ENCODE assay signal across 16 cellular contexts in the genomic region with DNA sequence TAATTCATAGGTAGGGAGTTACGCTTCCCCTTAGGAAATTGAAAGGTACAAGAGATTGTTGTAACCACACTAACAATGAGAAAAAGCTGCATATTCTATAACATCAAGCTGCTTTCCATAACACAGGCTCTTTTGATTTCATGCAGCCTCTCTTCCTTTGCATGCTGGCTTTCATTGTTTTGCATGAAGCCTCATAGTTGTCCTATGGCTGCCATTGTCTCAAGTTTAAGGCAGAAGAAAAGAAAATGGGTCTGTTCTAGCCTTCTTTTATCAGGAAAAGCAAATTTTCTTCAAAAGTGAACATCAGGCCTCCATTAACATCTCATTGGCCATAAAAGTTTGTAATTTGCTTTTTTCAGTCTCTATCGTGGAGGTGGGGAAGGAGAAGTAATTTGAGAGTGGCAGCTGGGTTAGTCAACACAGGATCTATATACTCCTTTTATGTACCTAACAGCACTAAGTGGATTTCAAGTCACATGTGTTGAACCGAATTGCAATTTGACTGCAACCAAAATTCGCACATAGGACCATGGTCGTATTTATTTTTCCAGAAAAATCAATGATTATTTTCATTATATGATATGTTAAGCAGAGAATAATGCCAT.
"Had no signal": no experiment of that assay in that cellular context is flagged by ENCODE, and none has a peak within 500 bp of the region (broad histone marks: within the 10 kb centered on the region; RNA-seq: fewer than 3 reads in every experiment).

No MANE protein-coding gene starts in this region.

- H3K9me3 Mint-ChIP-seq: stimulated activated naive CD8-positive, alpha-beta T cell treated with anti-CD3 and anti-CD28 coated beads, Interleukin-15, amount 100 ng/mL, for 72 hours; type B pancreatic cell had no signal

- DNase-seq: activated CD4-positive, CD25-positive, alpha-beta regulatory T cell treated with anti-CD3 and anti-CD28 coated beads, Interleukin-2, amount 50 U/mL, for 72 hours; activated naive CD4-positive, alpha-beta T cell treated with Interleukin-2 at 50 U/mL for 16 hours; anterior cingulate cortex; cortex of kidney; effector CD4-positive, alpha-beta T cell; esophagus squamous epithelium; hippocampal formation; islet precursor cell; left lung; mammary epithelial cell; naive B cell; stimulated activated CD4-positive, alpha-beta T cell treated with anti-CD3 and anti-CD28 coated beads, Interleukin-1b, Interleukin-23, amount 100 ng/mL, for 48 hours; stimulated activated naive CD8-positive, alpha-beta T cell treated with anti-CD3 and anti-CD28 coated beads, Interleukin-15, amount 100 ng/mL, for 72 hours; T-helper 9 cell had no signal

- H3K27me3 ChIP-seq: esophagus squamous epithelium, left lung, neutrophil had no signal

- ATAC-seq: left lung; stimulated activated naive CD8-positive, alpha-beta T cell treated with anti-CD3 and anti-CD28 coated beads, Interleukin-15, amount 100 ng/mL, for 72 hours had no signal

- H3K4me1 ChIP-seq: esophagus squamous epithelium, left lung had no signal

- H3K27me3 Mint-ChIP-seq: naive B cell; stimulated activated naive CD8-positive, alpha-beta T cell treated with anti-CD3 and anti-CD28 coated beads, Interleukin-15, amount 100 ng/mL, for 72 hours; type B pancreatic cell had no signal

- H3K27ac Mint-ChIP-seq: naive B cell; stimulated activated naive CD8-positive, alpha-beta T cell treated with anti-CD3 and anti-CD28 coated beads, Interleukin-15, amount 100 ng/mL, for 72 hours; type B pancreatic cell had no signal

- H3K4me3 Mint-ChIP-seq: naive B cell; stimulated activated naive CD8-positive, alpha-beta T cell treated with anti-CD3 and anti-CD28 coated beads, Interleukin-15, amount 100 ng/mL, for 72 hours; type B pancreatic cell had no signal

- H3K36me3 Mint-ChIP-seq: naive B cell, type B pancreatic cell had no signal

- H3K4me3 ChIP-seq: esophagus squamous epithelium, left lung had no signal

- H3K27ac ChIP-seq: esophagus squamous epithelium, left lung, neutrophil had no signal

- H3K36me3 ChIP-seq: esophagus squamous epithelium, left lung, neutrophil had no signal

- H3K9me3 ChIP-seq: esophagus squamous epithelium, left lung, neutrophil had no signal

- H3K4me1 Mint-ChIP-seq: naive B cell; stimulated activated naive CD8-positive, alpha-beta T cell treated with anti-CD3 and anti-CD28 coated beads, Interleukin-15, amount 100 ng/mL, for 72 hours had no signal
